Comparison of ENCODE assay signal across 16 cellular contexts in genomic region chr1:22239378-22239777, GRCh38.
"Had no signal": no experiment of that assay in that cellular context is flagged by ENCODE, and none has a peak within 500 bp of the region (broad histone marks: within the 10 kb centered on the region; RNA-seq: fewer than 3 reads in every experiment).

No MANE protein-coding gene starts in this region.

- ATAC-seq: activated CD8-positive, alpha-beta memory T cell treated with anti-CD3 and anti-CD28 coated beads, Interleukin-2, amount 10 ng/mL, durations not matched to agents 7 days and 5 days; T-cell had no signal

- H3K36me3 Mint-ChIP-seq: activated CD8-positive, alpha-beta memory T cell treated with anti-CD3 and anti-CD28 coated beads, Interleukin-2, amount 10 ng/mL, durations not matched to agents 7 days and 5 days; activated naive CD8-positive, alpha-beta T cell; brain; T-cell had no signal

- H3K4me1 ChIP-seq: tibial nerve had no signal

- H3K27ac Mint-ChIP-seq: activated CD8-positive, alpha-beta memory T cell treated with anti-CD3 and anti-CD28 coated beads, Interleukin-2, amount 10 ng/mL, durations not matched to agents 7 days and 5 days; activated naive CD8-positive, alpha-beta T cell; activated T-cell treated with anti-CD3 and anti-CD28 coated beads, Interleukin-2, amount 50 U/mL, for 24 hours; dendritic cell treated with granulocyte-macrophage colony-stimulating factor and Interleukin-4, amounts not matched to agents 40 ng/mL and 50 ng/mL, for 4 days; nephron; T-cell had no signal

- H3K27ac ChIP-seq: tibial nerve had no signal

- H3K4me3 Mint-ChIP-seq: activated CD8-positive, alpha-beta memory T cell treated with anti-CD3 and anti-CD28 coated beads, Interleukin-2, amount 10 ng/mL, durations not matched to agents 7 days and 5 days; activated naive CD8-positive, alpha-beta T cell; activated T-cell treated with anti-CD3 and anti-CD28 coated beads, Interleukin-2, amount 50 U/mL, for 24 hours; brain; dendritic cell treated with granulocyte-macrophage colony-stimulating factor and Interleukin-4, amounts not matched to agents 40 ng/mL and 50 ng/mL, for 4 days; nephron; T-cell had no signal

- H3K36me3 ChIP-seq: tibial nerve had no signal

- H3K9me3 Mint-ChIP-seq: activated T-cell treated with anti-CD3 and anti-CD28 coated beads, Interleukin-2, amount 50 U/mL, for 24 hours; dendritic cell treated with granulocyte-macrophage colony-stimulating factor and Interleukin-4, amounts not matched to agents 40 ng/mL and 50 ng/mL, for 4 days; nephron; T-cell had no signal

- H3K9me3 ChIP-seq: tibial nerve had no signal

- H3K4me1 Mint-ChIP-seq: activated CD8-positive, alpha-beta memory T cell treated with anti-CD3 and anti-CD28 coated beads, Interleukin-2, amount 10 ng/mL, durations not matched to agents 7 days and 5 days; T-cell had no signal

- H3K4me3 ChIP-seq: tibial nerve had no signal

- DNase-seq: activated CD4-positive, alpha-beta T cell treated with anti-CD3 and anti-CD28 coated beads for 1 hour; activated CD4-positive, alpha-beta T cell treated with anti-CD3 and anti-CD28 coated beads, Interleukin-2, amount 50 U/mL, for 48 hours; activated CD8-positive, alpha-beta memory T cell treated with anti-CD3 and anti-CD28 coated beads, Interleukin-2, amount 10 ng/mL, durations not matched to agents 7 days and 5 days; activated effector memory CD4-positive, alpha-beta T cell treated with Interleukin-2 at 50 U/mL for 16 hours; activated T-cell treated with anti-CD3 and anti-CD28 coated beads, Interleukin-2, amount 50 U/mL, for 24 hours; amygdala; hypothalamus; stimulated activated CD4-positive, alpha-beta T cell treated with anti-CD3 and anti-CD28 coated beads, Interleukin-15, amount 100 ng/mL, for 24 hours; stimulated activated CD4-positive, alpha-beta T cell treated with anti-CD3 and anti-CD28 coated beads, Interleukin-4, amount 100 ng/mL, for 4 hours; T-cell; T1000 had no signal
